Comparison of ENCODE assay signal across 8 cellular contexts in genomic region chr12:7918268-7918590, GRCh38. TPM values are rescaled to one million over a fixed set of nuclear protein-coding genes. Genes with fewer than 3 reads are reported as not detected.
DNase-seq lines count a peak whose midpoint lies in the region; ATAC-seq and TF ChIP-seq lines count a peak whose summit lies in the region.
"Not testable (repeated sequence)": the region's sequence is repeated elsewhere in the genome, so short reads cannot be mapped to it uniquely, and the experiment has no call there.
"Had no signal": no experiment of that assay in that cellular context is flagged by ENCODE, and none has a peak within 500 bp of the region (broad histone marks: within the 10 kb centered on the region; RNA-seq: fewer than 3 reads in every experiment).

No MANE protein-coding gene starts in this region.

- H2AFZ ChIP-seq in GM23338, result not testable (repeated sequence)

- H3F3A ChIP-seq in GM23338 (replicated peaks; ENCODE audit: low read depth), result peaks cover 39% of the 10 kb centered on the region

- not testable (repeated sequence) for H3K9ac ChIP-seq in endodermal cell (ENCODE audit: extremely low read depth, low read length, poor library complexity, severe bottlenecking)

- not testable (repeated sequence) for H3K4me1 ChIP-seq in GM23338 (ENCODE audit: insufficient read depth); endodermal cell (ENCODE audit: control insufficient read depth, insufficient read depth, low read length)

- not testable (repeated sequence) for H3K9me3 Mint-ChIP-seq in GM23338; activated CD4-positive, alpha-beta T cell treated with anti-CD3 and anti-CD28 coated beads, Interleukin-2, amount 10 ng/mL, durations not matched to agents 24 days and 14 days; activated T-helper 17 cell treated with anti-CD3 and anti-CD28 coated beads, Interleukin-2, amount 50 U/mL, for 72 hours; endodermal cell; immature natural killer cell; natural killer cell

- not testable (repeated sequence) for H4K20me1 ChIP-seq in GM23338 (replicated peaks; ENCODE audit: insufficient read depth)

- not testable (repeated sequence) for H3K4me3 Mint-ChIP-seq in GM23338; activated CD4-positive, alpha-beta T cell treated with anti-CD3 and anti-CD28 coated beads, Interleukin-2, amount 10 ng/mL, durations not matched to agents 24 days and 14 days; endodermal cell; immature natural killer cell; natural killer cell
- H3K4me3 Mint-ChIP-seq in activated T-helper 17 cell treated with anti-CD3 and anti-CD28 coated beads, Interleukin-2, amount 50 U/mL, for 72 hours, result peak overlapping the region; percentile 11

- H3K4me1 Mint-ChIP-seq in GM23338 (peaks cover 29% of the 10 kb centered on the region), endodermal cell (peaks cover 34% of the 10 kb centered on the region), immature natural killer cell (peaks cover 46 to 67% of the 10 kb centered on the region in 2 donors), natural killer cell (peaks cover 41 to 62% of the 10 kb centered on the region in 2 donors)
- peaks cover 21% of the 10 kb centered on the region for H3K4me1 Mint-ChIP-seq in activated CD4-positive, alpha-beta T cell treated with anti-CD3 and anti-CD28 coated beads, Interleukin-2, amount 10 ng/mL, durations not matched to agents 24 days and 14 days
- H3K4me1 Mint-ChIP-seq in activated T-helper 17 cell treated with anti-CD3 and anti-CD28 coated beads, Interleukin-2, amount 50 U/mL, for 72 hours, result not testable (repeated sequence)

- H3K27ac ChIP-seq in GM23338 (ENCODE audit: low read depth), result peak overlapping the region; percentile 87
- not testable (repeated sequence) for H3K27ac ChIP-seq in endodermal cell (ENCODE audit: low read depth, low read length)

- DNase-seq in GM23338 (ENCODE audit: low spot score); activated CD4-positive, alpha-beta T cell treated with anti-CD3 and anti-CD28 coated beads, Interleukin-2, amount 10 ng/mL, durations not matched to agents 24 days and 14 days; immature natural killer cell; natural killer cell: not testable (repeated sequence)
- DNase-seq in endodermal cell, result peak; percentile 62

- 79 to 86% methylated on average over 7 of the region's 7 CpGs for WGBS in endodermal cell (ENCODE audit: insufficient coverage in 1 of 2, insufficient read length in 1 of 2), 2 experiments

- not testable (repeated sequence) for H3K27me3 ChIP-seq in GM23338 (ENCODE audit: insufficient read depth); endodermal cell (ENCODE audit: control insufficient read depth, insufficient read depth, low read length, poor library complexity, severe bottlenecking)

- peaks cover 56% of the 10 kb centered on the region for H3K36me3 Mint-ChIP-seq in GM23338 (ENCODE audit: low read depth)
- H3K36me3 Mint-ChIP-seq in activated CD4-positive, alpha-beta T cell treated with anti-CD3 and anti-CD28 coated beads, Interleukin-2, amount 10 ng/mL, durations not matched to agents 24 days and 14 days (ENCODE audit: low read depth), result peaks cover 47% of the 10 kb centered on the region
- peaks cover 64% of the 10 kb centered on the region for H3K36me3 Mint-ChIP-seq in activated T-helper 17 cell treated with anti-CD3 and anti-CD28 coated beads, Interleukin-2, amount 50 U/mL, for 72 hours (ENCODE audit: low read depth)
- H3K36me3 Mint-ChIP-seq in endodermal cell (ENCODE audit: low read depth), result peaks cover 56% of the 10 kb centered on the region
- H3K36me3 Mint-ChIP-seq in immature natural killer cell, result peaks cover 8 to 41% (median 32%) of the 10 kb centered on the region in 3 donors
- H3K36me3 Mint-ChIP-seq in natural killer cell, result not testable (repeated sequence)

- peaks cover 20% of the 10 kb centered on the region for H3K27me3 Mint-ChIP-seq in GM23338 (ENCODE audit: insufficient read depth, low read depth, poor library complexity)
- H3K27me3 Mint-ChIP-seq in activated CD4-positive, alpha-beta T cell treated with anti-CD3 and anti-CD28 coated beads, Interleukin-2, amount 10 ng/mL, durations not matched to agents 24 days and 14 days; activated T-helper 17 cell treated with anti-CD3 and anti-CD28 coated beads, Interleukin-2, amount 50 U/mL, for 72 hours; endodermal cell (ENCODE audit: insufficient read depth); natural killer cell (ENCODE audit: low read depth in 2 of 2): not testable (repeated sequence)
- peaks cover 0 to 13% (median 1%) of the 10 kb centered on the region in 3 donors for H3K27me3 Mint-ChIP-seq in immature natural killer cell (ENCODE audit: low read depth in 3 of 3)

- intact Hi-C loops in activated CD4-positive, alpha-beta T cell treated with anti-CD3 and anti-CD28 coated beads, Interleukin-2, amount 10 ng/mL, durations not matched to agents 24 days and 14 days (cut with micrococcal nuclease); natural killer cell (cut with micrococcal nuclease): not testable (repeated sequence)

- peaks cover 17% of the 10 kb centered on the region for H3K79me2 ChIP-seq in GM23338 (replicated peaks; ENCODE audit: insufficient read depth)

- H3K27ac Mint-ChIP-seq in GM23338 (peak overlapping the region; percentile 66; the same call in 1 of the 2 replicates), endodermal cell (peak overlapping the region; percentile 24), immature natural killer cell (peak overlapping the region in 4 of 6 donors; percentile 17 to 79 (median 58)), natural killer cell (peak overlapping the region; percentile 54 to 77)
- H3K27ac Mint-ChIP-seq in activated CD4-positive, alpha-beta T cell treated with anti-CD3 and anti-CD28 coated beads, Interleukin-2, amount 10 ng/mL, durations not matched to agents 24 days and 14 days, result peak overlapping the region; percentile 56
- peak overlapping the region; percentile 20 for H3K27ac Mint-ChIP-seq in activated T-helper 17 cell treated with anti-CD3 and anti-CD28 coated beads, Interleukin-2, amount 50 U/mL, for 72 hours

- not testable (repeated sequence) for ATAC-seq in GM23338, natural killer cell
- ATAC-seq in activated T-helper 17 cell treated with anti-CD3 and anti-CD28 coated beads, Interleukin-2, amount 50 U/mL, for 72 hours (replicated peaks), result peak; percentile 14

- H3K9me3 ChIP-seq in endodermal cell (ENCODE audit: control insufficient read depth, low read length), result not testable (repeated sequence)

- not testable (repeated sequence) for H3K4me2 ChIP-seq in GM23338

- not testable (repeated sequence) for H3K4me3 ChIP-seq in GM23338; endodermal cell (ENCODE audit: low read length)

- H3K36me3 ChIP-seq in GM23338 (ENCODE audit: insufficient read depth) (peaks cover 38% of the 10 kb centered on the region), endodermal cell (ENCODE audit: control insufficient read depth, insufficient read depth, low read length) (peaks cover 48% of the 10 kb centered on the region)

- not testable (repeated sequence) for TF ChIP-seq CTCF in GM23338 (conservative IDR thresholded peaks at IDR 0.05; ENCODE audit: low read depth in 2 of 2); endodermal cell (conservative IDR thresholded peaks at IDR 0.05); natural killer cell (IDR thresholded peaks at IDR 0.05)

- H3K9me2 ChIP-seq in GM23338 (ENCODE audit: insufficient read depth), result not testable (repeated sequence)

RNA-seq across cellular contexts. Expression of gene SLC2A3, which starts 17.8 kb away (rescaled TPM):
- total RNA-seq in GM23338 (2014; rRNA removed; shearing (Covaris generic)), result 388 and 451 TPM in 2 replicates
- polyA plus RNA-seq in GM23338 (2016; fragmentation: Nextera tagmentation; extraction: Ambion mirVana) (199 and 208 TPM in 2 replicates), immature natural killer cell (100 to 1,000 TPM in 2 of 3 donors, 10 to 100 TPM in 1; 55.0 to 114 (median 114) TPM)
- total RNA-seq in activated CD4-positive, alpha-beta T cell treated with anti-CD3 and anti-CD28 coated beads, Interleukin-2, amount 10 ng/mL, durations not matched to agents 24 days and 14 days, result 362 and 366 TPM in 2 replicates
- 1,000 to 10,000 TPM in 1 of 2 donors, 100 to 1,000 TPM in 1; 296 to 1,246 TPM for total RNA-seq in activated T-helper 17 cell treated with anti-CD3 and anti-CD28 coated beads, Interleukin-2, amount 50 U/mL, for 72 hours
- total RNA-seq in endodermal cell (1,000 to 10,000 TPM; 1,330 to 2,480 TPM), natural killer cell (100 to 1,000 TPM; 406 to 534 (median 427) TPM)
- polyA plus RNA-seq in endodermal cell (2013, experiment 1 of 2), result 758 TPM
- polyA plus RNA-seq in endodermal cell (2013, experiment 2 of 2), result 902 TPM

RNA-seq across cellular contexts. Expression of gene SLC2A14, which starts 45.5 kb away (rescaled TPM):
- 26.1 and 31.5 TPM in 2 replicates for total RNA-seq in GM23338 (2014; rRNA removed; shearing (Covaris generic))
- polyA plus RNA-seq in GM23338 (2016; fragmentation: Nextera tagmentation; extraction: Ambion mirVana) (6.7 and 6.8 TPM in 2 replicates), immature natural killer cell (not detected)
- 0.09 and 0.31 TPM in 2 replicates for total RNA-seq in activated CD4-positive, alpha-beta T cell treated with anti-CD3 and anti-CD28 coated beads, Interleukin-2, amount 10 ng/mL, durations not matched to agents 24 days and 14 days
- 1 to 10 TPM in 1 of 2 donors, under 1 TPM in 1; 0.58 to 2.3 TPM for total RNA-seq in activated T-helper 17 cell treated with anti-CD3 and anti-CD28 coated beads, Interleukin-2, amount 50 U/mL, for 72 hours
- total RNA-seq in endodermal cell (10 to 100 TPM; 35.9 to 70.9 TPM), natural killer cell (1 to 10 TPM in 1 of 3 donors, under 1 TPM in 2; 0.12 to 7.9 (median 0.25) TPM)
- 0.50 TPM for polyA plus RNA-seq in endodermal cell (2013, experiment 1 of 2)
- polyA plus RNA-seq in endodermal cell (2013, experiment 2 of 2), result 0.54 TPM
- total RNA-seq: A172 had no signal
- polyA plus RNA-seq: CD8-positive, alpha-beta memory T cell had no signal
